Comparison of ENCODE assay signal across 11 cellular contexts in the genomic region with DNA sequence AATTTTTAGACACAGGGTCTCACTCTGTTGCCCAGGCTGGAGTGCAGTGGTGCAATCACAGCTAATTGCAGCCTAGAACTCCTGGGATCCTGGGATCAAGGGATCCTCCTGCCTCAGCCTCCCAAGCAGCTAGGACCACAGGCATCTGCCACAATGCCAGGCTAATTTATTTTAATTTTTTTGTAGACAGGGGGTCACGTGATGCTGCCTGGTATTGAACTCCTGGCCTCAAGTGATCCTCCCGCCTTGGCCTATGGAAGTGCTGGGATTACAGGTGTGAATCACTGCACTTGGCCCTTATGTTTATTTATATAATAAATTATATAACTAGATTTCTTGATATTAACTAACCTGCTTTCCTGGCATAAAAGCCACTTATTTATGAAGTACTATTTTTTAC.
"Had no signal": no experiment of that assay in that cellular context is flagged by ENCODE, and none has a peak within 500 bp of the region (broad histone marks: within the 10 kb centered on the region; RNA-seq: fewer than 3 reads in every experiment).

No MANE protein-coding gene starts in this region.

- H2AFZ ChIP-seq: GM23248, GM23338 had no signal

- FAIRE-seq: H1, H54 had no signal

- ATAC-seq: HCT116 had no signal

- H3K27ac ChIP-seq: GM23248 had no signal

- H3K9ac ChIP-seq: GM23248 had no signal

- DNase-seq: GM23248, GOT3, H7, H9, HCEC 1CT, HFFc6 had no signal

- H3K4me1 ChIP-seq: HAP-1 had no signal

- H3K4me3 ChIP-seq: GM23248, GM23338, HAP-1 had no signal

- H3K36me3 ChIP-seq: HAP-1 had no signal

- H3K4me2 ChIP-seq: GM23338 had no signal

- H3K9me3 ChIP-seq: HAP-1 had no signal
